1 cellular context compared by ENCODE assay signal in genomic region chr1:6026095-6026809, GRCh38.
TF ChIP-seq lines count a peak whose summit lies in the region.

No MANE protein-coding gene starts in this region.

TF ChIP-seq in GM12878, 131 proteins besides CTCF, POLR2A, EP300 and RAD21 (continued from another document):
- TF ChIP-seq SMARCA5 (IDR thresholded peaks at IDR 0.05) (no peak), ZNF207 (IDR thresholded peaks at IDR 0.05; ENCODE audit: borderline replicate concordance) (no peak), TCF3 (IDR thresholded peaks at IDR 0.05; ENCODE audit: borderline replicate concordance, insufficient read depth, low read depth, low read length) (peak; percentile 84), BHLHE40 (IDR thresholded peaks at IDR 0.05; ENCODE audit: borderline replicate concordance in 1 of 2, low read depth in 2 of 2, low read length in 1 of 2) (peak; percentile 99 to 100), RBBP5 (conservative IDR thresholded peaks at IDR 0.05) (no peak), MEF2B (IDR thresholded peaks at IDR 0.05; ENCODE audit: partially characterized antibody, poor library complexity, severe bottlenecking) (peak; percentile 44), CHD4 (IDR thresholded peaks at IDR 0.05) (no peak), CHD2 (IDR thresholded peaks at IDR 0.05; ENCODE audit: borderline replicate concordance, low read depth, low read length) (0 out of 2 replicates have a peak, but pooled peaks have one; percentile 59), NR2C2 (IDR thresholded peaks at IDR 0.05; ENCODE audit: borderline replicate concordance, control insufficient read depth, insufficient read length, low read depth) (no peak), ZNF384 (IDR thresholded peaks at IDR 0.05; ENCODE audit: borderline replicate concordance, low read depth, low read length) (no peak), MEF2A (IDR thresholded peaks at IDR 0.05; ENCODE audit: insufficient read depth, low read depth, low read length) (no peak), ETV6 (conservative IDR thresholded peaks at IDR 0.05 in 1 of 2, IDR thresholded peaks at IDR 0.05 in 1 of 2; ENCODE audit: borderline replicate concordance in 1 of 2, low read depth in 1 of 2) (no peak), REST (IDR thresholded peaks at IDR 0.05; ENCODE audit: low read depth, low read length) (no peak; the same call in 1 of the 2 replicates), PKNOX1 (IDR thresholded peaks at IDR 0.05) (peak; percentile 61; the same call in 1 of the 2 replicates), PML (IDR thresholded peaks at IDR 0.05; ENCODE audit: low read length) (no peak), HDGF (IDR thresholded peaks at IDR 0.05) (no peak; the same call in 1 of the 2 replicates), TARDBP (IDR thresholded peaks at IDR 0.05; ENCODE audit: borderline replicate concordance) (no peak; the same call in 1 of the 2 replicates), TAF1 (IDR thresholded peaks at IDR 0.05; ENCODE audit: borderline replicate concordance, low read depth, low read length) (peak; percentile 87; the same call in 1 of the 2 replicates), YBX1 (IDR thresholded peaks at IDR 0.05) (no peak), BRCA1 (IDR thresholded peaks at IDR 0.05; ENCODE audit: low read depth, low read length) (no peak), RAD51 (IDR thresholded peaks at IDR 0.05) (peak; percentile 76), ATF2 (IDR thresholded peaks at IDR 0.05; ENCODE audit: low read length) (no peak), NFXL1 (IDR thresholded peaks at IDR 0.05; ENCODE audit: borderline replicate concordance) (no peak), FOS (IDR thresholded peaks at IDR 0.05; ENCODE audit: borderline replicate concordance, extremely low read depth, insufficient read length) (no peak), BCL11A (IDR thresholded peaks at IDR 0.05; ENCODE audit: low read depth, low read length) (no peak), LARP7 (IDR thresholded peaks at IDR 0.05) (peak; percentile 62; the same call in 1 of the 2 replicates), MYB (IDR thresholded peaks at IDR 0.05; ENCODE audit: borderline replicate concordance, low read depth, low read length) (no peak), SP1 (IDR thresholded peaks at IDR 0.05; ENCODE audit: low read depth, low read length) (peak; percentile 46), ATF7 (IDR thresholded peaks at IDR 0.05; ENCODE audit: low read depth) (no peak), ESRRA (IDR thresholded peaks at IDR 0.05; ENCODE audit: low read length) (no peak), RFX5 (IDR thresholded peaks at IDR 0.05; ENCODE audit: low read depth, low read length) (no peak)
- TF ChIP-seq, protein P1, sequence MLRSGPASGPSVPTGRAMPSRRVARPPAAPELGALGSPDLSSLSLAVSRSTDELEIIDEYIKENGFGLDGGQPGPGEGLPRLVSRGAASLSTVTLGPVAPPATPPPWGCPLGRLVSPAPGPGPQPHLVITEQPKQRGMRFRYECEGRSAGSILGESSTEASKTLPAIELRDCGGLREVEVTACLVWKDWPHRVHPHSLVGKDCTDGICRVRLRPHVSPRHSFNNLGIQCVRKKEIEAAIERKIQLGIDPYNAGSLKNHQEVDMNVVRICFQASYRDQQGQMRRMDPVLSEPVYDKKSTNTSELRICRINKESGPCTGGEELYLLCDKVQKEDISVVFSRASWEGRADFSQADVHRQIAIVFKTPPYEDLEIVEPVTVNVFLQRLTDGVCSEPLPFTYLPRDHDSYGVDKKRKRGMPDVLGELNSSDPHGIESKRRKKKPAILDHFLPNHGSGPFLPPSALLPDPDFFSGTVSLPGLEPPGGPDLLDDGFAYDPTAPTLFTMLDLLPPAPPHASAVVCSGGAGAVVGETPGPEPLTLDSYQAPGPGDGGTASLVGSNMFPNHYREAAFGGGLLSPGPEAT (IDR thresholded peaks at IDR 0.05; ENCODE audit: low read depth) = 0 out of 2 replicates have a peak, but pooled peaks have one; percentile 13
- TF ChIP-seq, protein P2, sequence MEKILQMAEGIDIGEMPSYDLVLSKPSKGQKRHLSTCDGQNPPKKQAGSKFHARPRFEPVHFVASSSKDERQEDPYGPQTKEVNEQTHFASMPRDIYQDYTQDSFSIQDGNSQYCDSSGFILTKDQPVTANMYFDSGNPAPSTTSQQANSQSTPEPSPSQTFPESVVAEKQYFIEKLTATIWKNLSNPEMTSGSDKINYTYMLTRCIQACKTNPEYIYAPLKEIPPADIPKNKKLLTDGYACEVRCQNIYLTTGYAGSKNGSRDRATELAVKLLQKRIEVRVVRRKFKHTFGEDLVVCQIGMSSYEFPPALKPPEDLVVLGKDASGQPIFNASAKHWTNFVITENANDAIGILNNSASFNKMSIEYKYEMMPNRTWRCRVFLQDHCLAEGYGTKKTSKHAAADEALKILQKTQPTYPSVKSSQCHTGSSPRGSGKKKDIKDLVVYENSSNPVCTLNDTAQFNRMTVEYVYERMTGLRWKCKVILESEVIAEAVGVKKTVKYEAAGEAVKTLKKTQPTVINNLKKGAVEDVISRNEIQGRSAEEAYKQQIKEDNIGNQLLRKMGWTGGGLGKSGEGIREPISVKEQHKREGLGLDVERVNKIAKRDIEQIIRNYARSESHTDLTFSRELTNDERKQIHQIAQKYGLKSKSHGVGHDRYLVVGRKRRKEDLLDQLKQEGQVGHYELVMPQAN (conservative IDR thresholded peaks at IDR 0.05) = peak; percentile 65; the same call in 1 of the 2 replicates
- TF ChIP-seq, protein P3, sequence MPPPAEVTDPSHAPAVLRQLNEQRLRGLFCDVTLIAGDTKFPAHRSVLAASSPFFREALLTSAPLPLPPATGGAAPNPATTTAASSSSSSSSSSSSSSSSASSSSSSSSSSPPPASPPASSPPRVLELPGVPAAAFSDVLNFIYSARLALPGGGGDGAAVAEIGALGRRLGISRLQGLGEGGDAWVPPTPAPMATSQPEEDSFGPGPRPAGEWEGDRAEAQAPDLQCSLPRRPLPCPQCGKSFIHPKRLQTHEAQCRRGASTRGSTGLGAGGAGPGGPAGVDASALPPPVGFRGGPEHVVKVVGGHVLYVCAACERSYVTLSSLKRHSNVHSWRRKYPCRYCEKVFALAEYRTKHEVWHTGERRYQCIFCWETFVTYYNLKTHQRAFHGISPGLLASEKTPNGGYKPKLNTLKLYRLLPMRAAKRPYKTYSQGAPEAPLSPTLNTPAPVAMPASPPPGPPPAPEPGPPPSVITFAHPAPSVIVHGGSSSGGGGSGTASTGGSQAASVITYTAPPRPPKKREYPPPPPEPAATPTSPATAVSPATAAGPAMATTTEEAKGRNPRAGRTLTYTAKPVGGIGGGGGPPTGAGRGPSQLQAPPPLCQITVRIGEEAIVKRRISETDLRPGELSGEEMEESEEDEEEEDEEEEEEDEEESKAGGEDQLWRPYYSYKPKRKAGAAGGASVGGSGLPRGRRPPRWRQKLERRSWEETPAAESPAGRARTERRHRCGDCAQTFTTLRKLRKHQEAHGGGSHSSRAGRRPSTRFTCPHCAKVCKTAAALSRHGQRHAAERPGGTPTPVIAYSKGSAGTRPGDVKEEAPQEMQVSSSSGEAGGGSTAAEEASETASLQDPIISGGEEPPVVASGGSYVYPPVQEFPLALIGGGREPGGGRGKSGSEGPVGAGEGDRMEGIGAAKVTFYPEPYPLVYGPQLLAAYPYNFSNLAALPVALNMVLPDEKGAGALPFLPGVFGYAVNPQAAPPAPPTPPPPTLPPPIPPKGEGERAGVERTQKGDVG (CRISPR knock-in tag; IDR thresholded peaks at IDR 0.05) = no peak
- TF ChIP-seq, protein P4, sequence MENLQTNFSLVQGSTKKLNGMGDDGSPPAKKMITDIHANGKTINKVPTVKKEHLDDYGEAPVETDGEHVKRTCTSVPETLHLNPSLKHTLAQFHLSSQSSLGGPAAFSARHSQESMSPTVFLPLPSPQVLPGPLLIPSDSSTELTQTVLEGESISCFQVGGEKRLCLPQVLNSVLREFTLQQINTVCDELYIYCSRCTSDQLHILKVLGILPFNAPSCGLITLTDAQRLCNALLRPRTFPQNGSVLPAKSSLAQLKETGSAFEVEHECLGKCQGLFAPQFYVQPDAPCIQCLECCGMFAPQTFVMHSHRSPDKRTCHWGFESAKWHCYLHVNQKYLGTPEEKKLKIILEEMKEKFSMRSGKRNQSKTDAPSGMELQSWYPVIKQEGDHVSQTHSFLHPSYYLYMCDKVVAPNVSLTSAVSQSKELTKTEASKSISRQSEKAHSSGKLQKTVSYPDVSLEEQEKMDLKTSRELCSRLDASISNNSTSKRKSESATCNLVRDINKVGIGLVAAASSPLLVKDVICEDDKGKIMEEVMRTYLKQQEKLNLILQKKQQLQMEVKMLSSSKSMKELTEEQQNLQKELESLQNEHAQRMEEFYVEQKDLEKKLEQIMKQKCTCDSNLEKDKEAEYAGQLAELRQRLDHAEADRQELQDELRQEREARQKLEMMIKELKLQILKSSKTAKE (IDR thresholded peaks at IDR 0.05; ENCODE audit: low read depth, poor library complexity, severe bottlenecking) = no peak
